Comparison of ENCODE assay signal across 8 cellular contexts in genomic region chr15:97904196-97904572, GRCh38. TPM values are rescaled to one million over a fixed set of nuclear protein-coding genes. Genes with fewer than 3 reads are reported as not detected.
A peak's percentile ranks its signal among the peaks of the same experiment; 100 is the strongest.
DNase-seq lines count a peak whose midpoint lies in the region; ATAC-seq and TF ChIP-seq lines count a peak whose summit lies in the region.

No MANE protein-coding gene starts in this region.

- H3K4me3 ChIP-seq in WI38 (ENCODE audit: low read depth, low read length) (no peak overlapping the region), gastroesophageal sphincter (no peak overlapping the region), osteoblast (ENCODE audit: insufficient read depth, low read length) (no peak overlapping the region)

- H3K36me3 Mint-ChIP-seq in activated naive CD4-positive, alpha-beta T cell treated with anti-CD3 and anti-CD28 coated beads for 36 hours (ENCODE audit: low read depth), result no peaks in the 10 kb centered on the region

- CTCF ChIA-PET in activated naive CD4-positive, alpha-beta T cell treated with anti-CD3 and anti-CD28 coated beads for 36 hours (lab: Charles Lee), result interaction anchor here (1.3 to 2.4 kb wide), 2 partner anchors 177 to 274 kb away, joined by 3 to 16 read pairs; no protein-coding TSS in a partner anchor

- peaks cover 40% of the 10 kb centered on the region for H3K27me3 Mint-ChIP-seq in activated naive CD4-positive, alpha-beta T cell treated with anti-CD3 and anti-CD28 coated beads for 36 hours (ENCODE audit: low read depth)

- TF ChIP-seq EP300 in gastroesophageal sphincter (IDR thresholded peaks at IDR 0.05), result no peak

- 0% methylated on average over 1 to 6 of the region's 22 CpGs for WGBS in gastroesophageal sphincter (ENCODE audit: low coverage in 1 of 2), 2 donors

- H2AFZ ChIP-seq in osteoblast (ENCODE audit: low read length), result no peak overlapping the region

- H3K9me3 Mint-ChIP-seq in activated naive CD4-positive, alpha-beta T cell treated with anti-CD3 and anti-CD28 coated beads for 36 hours, result no peaks in the 10 kb centered on the region

- TF ChIP-seq CTCF in WI38 (IDR thresholded peaks at IDR 0.05; ENCODE audit: low read depth, low read length) (peak; percentile 67), gastroesophageal sphincter (IDR thresholded peaks at IDR 0.05) (peak; percentile 40 to 88 (median 74)), osteoblast (IDR thresholded peaks at IDR 0.05; ENCODE audit: extremely low read depth, low read depth, low read length) (peak; percentile 63)

- H3K9me3 ChIP-seq in gastroesophageal sphincter, result no peaks in the 10 kb centered on the region
- H3K9me3 ChIP-seq in osteoblast (ENCODE audit: low read depth, low read length), result no peaks in the 10 kb centered on the region

- ATAC-seq in gastroesophageal sphincter (peak; percentile 90), GM19023 (IDR thresholded peaks at IDR 0.05; ENCODE audit: unreplicated experiment) (no peak), GM18519 (IDR thresholded peaks at IDR 0.05; ENCODE audit: low FRiP score, unreplicated experiment) (no peak)

- H3K4me1 Mint-ChIP-seq in activated naive CD4-positive, alpha-beta T cell treated with anti-CD3 and anti-CD28 coated beads for 36 hours (ENCODE audit: low read depth), result no peaks in the 10 kb centered on the region

- H3K4me3 Mint-ChIP-seq in activated naive CD4-positive, alpha-beta T cell treated with anti-CD3 and anti-CD28 coated beads for 36 hours, result no peak overlapping the region

- H3K27ac ChIP-seq in gastroesophageal sphincter (no peak overlapping the region), osteoblast (ENCODE audit: low read depth, low read length) (no peak overlapping the region)

- intact Hi-C loops in activated naive CD4-positive, alpha-beta T cell treated with anti-CD3 and anti-CD28 coated beads for 36 hours (cut with micrococcal nuclease), result loop anchor here (1.0 kb wide), 3 partner anchors 181 to 517 kb away; no protein-coding TSS in a partner anchor

- no peaks in the 10 kb centered on the region for H3K79me2 ChIP-seq in osteoblast (ENCODE audit: insufficient read depth, low read length)

- no peaks in the 10 kb centered on the region for H3K36me3 ChIP-seq in gastroesophageal sphincter
- no peaks in the 10 kb centered on the region for H3K36me3 ChIP-seq in osteoblast (ENCODE audit: insufficient read depth, low read length)

- TF ChIP-seq POLR2A in gastroesophageal sphincter (IDR thresholded peaks at IDR 0.05), result no peak

- H3K27me3 ChIP-seq in gastroesophageal sphincter (no peaks in the 10 kb centered on the region), osteoblast (ENCODE audit: insufficient read depth, low read length) (no peaks in the 10 kb centered on the region)

- H3K4me1 ChIP-seq in gastroesophageal sphincter (peaks cover 0 to 26% (median under 1%) of the 10 kb centered on the region in 3 donors), osteoblast (ENCODE audit: insufficient read depth, low read length) (peaks cover 3% of the 10 kb centered on the region)

- no peak overlapping the region for H3K27ac Mint-ChIP-seq in activated naive CD4-positive, alpha-beta T cell treated with anti-CD3 and anti-CD28 coated beads for 36 hours

- peak; percentile 41 for DNase-seq in activated naive CD4-positive, alpha-beta T cell treated with anti-CD3 and anti-CD28 coated beads for 36 hours
- DNase-seq in activated naive CD4-positive, alpha-beta T cell treated with Interleukin-2 at 50 U/mL for 16 hours, result no peak
- DNase-seq in NCI-H1105 treated with DMSO at 0.1 percent for 48 hours (lab: John Stamatoyannopoulos, UW) (peak; percentile 38), osteoblast (ENCODE audit: insufficient read length, low spot score, missing footprints) (peak; percentile 87)

- H3K4me2 ChIP-seq in osteoblast (ENCODE audit: insufficient read depth, low read length), result no peak overlapping the region

- no peaks in the 10 kb centered on the region for H4K20me1 ChIP-seq in osteoblast (ENCODE audit: insufficient read depth, low read length)

RNA-seq across cellular contexts. Expression of gene ARRDC4, which starts 56.3 kb away (rescaled TPM):
- under 1 TPM; 0.17 to 0.20 TPM for total RNA-seq in activated naive CD4-positive, alpha-beta T cell treated with anti-CD3 and anti-CD28 coated beads for 36 hours
- total RNA-seq in gastroesophageal sphincter (100 to 1,000 TPM in 3 of 4 donors, 10 to 100 TPM in 1; 49.5 to 176 (median 116) TPM), osteoblast (17.0 and 33.6 TPM in 2 replicates)

Comparison
In these comparisons a context has a peak if more than half of its experiments do, and no peak if none do; other contexts are left out.
1. RNA of gene ARRDC4, which starts 56.3 kb away (total RNA-seq): 49.5 to 176 TPM in gastroesophageal sphincter and 17.0 to 33.6 TPM in osteoblast; 0.17 to 0.20 TPM in activated naive CD4-positive, alpha-beta T cell treated with anti-CD3 and anti-CD28 coated beads for 36 hours; every median in the first group is over 10 times any median in the second.
2. Peak in every context shown above with its lines, with median percentiles within 50 percentile points of each other: CTCF ChIP-seq.